Comparison of ENCODE assay signal across 30 cellular contexts in genomic region chr1:231478800-231479199, GRCh38.
"Had no signal": no experiment of that assay in that cellular context is flagged by ENCODE, and none has a peak within 500 bp of the region (broad histone marks: within the 10 kb centered on the region; RNA-seq: fewer than 3 reads in every experiment).

No MANE protein-coding gene starts in this region.

- H3K27me3 Mint-ChIP-seq: progenitor cell of endocrine pancreas had no signal

- H3K4me1 Mint-ChIP-seq: memory B cell; mesothelial cell of epicardium; naive B cell; neural progenitor cell; stimulated activated naive CD8-positive, alpha-beta T cell treated with anti-CD3 and anti-CD28 coated beads, Interleukin-15, amount 100 ng/mL, for 72 hours had no signal

- H3K36me3 ChIP-seq: colonic mucosa, esophagus squamous epithelium, heart right ventricle, neural progenitor cell, right lobe of liver, suprapubic skin, upper lobe of right lung, uterus had no signal

- H3K4me3 Mint-ChIP-seq: dendritic cell treated with granulocyte-macrophage colony-stimulating factor and Interleukin-4, amounts not matched to agents 40 ng/mL and 50 ng/mL, for 4 days; memory B cell; mesothelial cell of epicardium; naive B cell; natural killer cell treated with Interleukin-12 subunit alpha and Interleukin-12 subunit beta and Interleukin-15 and Interleukin-18, amount 100 ng/mL, for 72 hours; neural progenitor cell; stimulated activated naive CD8-positive, alpha-beta T cell treated with anti-CD3 and anti-CD28 coated beads, Interleukin-15, amount 100 ng/mL, for 72 hours had no signal

- H3K4me3 ChIP-seq: colonic mucosa, esophagus squamous epithelium, heart right ventricle, lung, mucosa of descending colon, neural progenitor cell, right lobe of liver, suprapubic skin, transverse colon, upper lobe of right lung, uterus had no signal

- H3K79me2 ChIP-seq: parathyroid adenoma had no signal

- H3K27me3 ChIP-seq: colonic mucosa, heart right ventricle, neural progenitor cell, right lobe of liver, suprapubic skin, upper lobe of right lung, uterus had no signal

- DNase-seq: colonic mucosa; effector CD8-positive, alpha-beta T cell; erythroblast; esophagus squamous epithelium; foreskin melanocyte; glutamatergic neuron; heart right ventricle; hippocampal formation; kidney; mucosa of descending colon; naive B cell; right lobe of liver; small intestine; stimulated activated CD4-positive, alpha-beta T cell treated with anti-CD3 and anti-CD28 coated beads, Interleukin-15, amount 100 ng/mL, for 24 hours; stimulated activated CD4-positive, alpha-beta T cell treated with anti-CD3 and anti-CD28 coated beads, Interleukin-2, amount 100 ng/mL, for 48 hours; stimulated activated naive CD4-positive, alpha-beta T cell; stimulated activated naive CD8-positive, alpha-beta T cell treated with anti-CD3 and anti-CD28 coated beads, Interleukin-15, amount 100 ng/mL, for 72 hours; transverse colon; upper lobe of right lung; uterus had no signal

- H2AFZ ChIP-seq: neural progenitor cell, parathyroid adenoma had no signal

- H3K4me2 ChIP-seq: neural progenitor cell had no signal

- H3K9me3 ChIP-seq: colonic mucosa, esophagus squamous epithelium, mucosa of descending colon, right lobe of liver, suprapubic skin, transverse colon, upper lobe of right lung had no signal

- ATAC-seq: heart right ventricle; left lobe of liver; mucosa of descending colon; natural killer cell treated with Interleukin-12 subunit alpha and Interleukin-12 subunit beta and Interleukin-15 and Interleukin-18, amount 100 ng/mL, for 72 hours; right lobe of liver; stimulated activated naive CD8-positive, alpha-beta T cell treated with anti-CD3 and anti-CD28 coated beads, Interleukin-15, amount 100 ng/mL, for 72 hours; upper lobe of right lung had no signal

- H3K27ac ChIP-seq: colonic mucosa, esophagus squamous epithelium, heart right ventricle, neural progenitor cell, parathyroid adenoma, right lobe of liver, suprapubic skin, transverse colon, upper lobe of right lung, uterus had no signal

- H3K36me3 Mint-ChIP-seq: memory B cell, mesothelial cell of epicardium, naive B cell, neural progenitor cell had no signal

- H3K9me3 Mint-ChIP-seq: dendritic cell treated with granulocyte-macrophage colony-stimulating factor and Interleukin-4, amounts not matched to agents 40 ng/mL and 50 ng/mL, for 4 days; memory B cell; mesothelial cell of epicardium; natural killer cell treated with Interleukin-12 subunit alpha and Interleukin-12 subunit beta and Interleukin-15 and Interleukin-18, amount 100 ng/mL, for 72 hours; neural progenitor cell; stimulated activated naive CD8-positive, alpha-beta T cell treated with anti-CD3 and anti-CD28 coated beads, Interleukin-15, amount 100 ng/mL, for 72 hours had no signal

- H3K27ac Mint-ChIP-seq: dendritic cell treated with granulocyte-macrophage colony-stimulating factor and Interleukin-4, amounts not matched to agents 40 ng/mL and 50 ng/mL, for 4 days; memory B cell; mesothelial cell of epicardium; naive B cell; natural killer cell treated with Interleukin-12 subunit alpha and Interleukin-12 subunit beta and Interleukin-15 and Interleukin-18, amount 100 ng/mL, for 72 hours; neural progenitor cell; progenitor cell of endocrine pancreas had no signal

- H3K4me1 ChIP-seq: colonic mucosa, esophagus squamous epithelium, heart right ventricle, neural progenitor cell, parathyroid adenoma, right lobe of liver, suprapubic skin, transverse colon, upper lobe of right lung, uterus had no signal
